ENCODE assay signal across 13 cellular contexts in genomic region chr16:65201446-65202010, GRCh38.
"Had no signal": no experiment of that assay in that cellular context is flagged by ENCODE, and none has a peak within 500 bp of the region (broad histone marks: within the 10 kb centered on the region; RNA-seq: fewer than 3 reads in every experiment).

No MANE protein-coding gene starts in this region.

- H3K9me3 ChIP-seq: ascending aorta, gastroesophageal sphincter, transverse colon had no signal

- H3K27me3 ChIP-seq: ascending aorta, gastroesophageal sphincter, neural progenitor cell, transverse colon had no signal

- H3K4me2 ChIP-seq: neural progenitor cell had no signal

- H3K79me2 ChIP-seq: parathyroid adenoma had no signal

- H3K4me3 ChIP-seq: ascending aorta, gastroesophageal sphincter, neural progenitor cell, transverse colon had no signal

- H3K4me1 ChIP-seq: ascending aorta, neural progenitor cell, parathyroid adenoma, transverse colon had no signal

- H3K36me3 ChIP-seq: ascending aorta, gastroesophageal sphincter, neural progenitor cell, transverse colon had no signal

- H3K9ac ChIP-seq: neural progenitor cell, parathyroid adenoma had no signal

- DNase-seq: activated CD4-positive, alpha-beta memory T cell treated with anti-CD3 and anti-CD28 coated beads, Interleukin-2, amount 10 ng/mL, durations not matched to agents 7 days and 5 days; activated CD4-positive, alpha-beta T cell treated with anti-CD3 and anti-CD28 coated beads for 36 hours; activated CD8-positive, alpha-beta memory T cell treated with anti-CD3 and anti-CD28 coated beads, Interleukin-2, amount 50 U/mL, for 48 hours; activated naive CD4-positive, alpha-beta T cell; islet precursor cell; mesendoderm; stimulated activated naive CD4-positive, alpha-beta T cell; substantia nigra; transverse colon had no signal

- H3K27ac ChIP-seq: ascending aorta, gastroesophageal sphincter, neural progenitor cell, parathyroid adenoma, transverse colon had no signal

- H2AFZ ChIP-seq: neural progenitor cell, parathyroid adenoma had no signal
